ENCODE assay signal across 8 cellular contexts in genomic region chr6:41734666-41735426, GRCh38. TPM values are rescaled to one million over a fixed set of nuclear protein-coding genes. Genes with fewer than 3 reads are reported as not detected.
A peak's percentile ranks its signal among the peaks of the same experiment; 100 is the strongest.
DNase-seq lines count a peak whose midpoint lies in the region; ATAC-seq and TF ChIP-seq lines count a peak whose summit lies in the region.

No MANE protein-coding gene starts in this region.

- TF ChIP-seq CTCF in choroid plexus epithelial cell (conservative IDR thresholded peaks at IDR 0.05; ENCODE audit: low read depth, low read length) = no peak

- peak overlapping the region; percentile 42 for H3K27ac Mint-ChIP-seq in activated CD4-positive, alpha-beta T cell treated with anti-CD3 and anti-CD28 coated beads for 36 hours

- ATAC-seq in HG02885 (IDR thresholded peaks at IDR 0.05; ENCODE audit: poor library complexity, unreplicated experiment) = peak; percentile 26
- peak; percentile 42 for ATAC-seq in activated CD4-positive, alpha-beta T cell treated with anti-CD3 and anti-CD28 coated beads for 36 hours

- CTCF ChIA-PET in activated CD4-positive, alpha-beta T cell treated with anti-CD3 and anti-CD28 coated beads for 36 hours (lab: Charles Lee) = interaction anchor here (0.5 to 3.1 kb wide), 8 partner anchors 18 to 370 kb away, joined by 3 to 19 read pairs (median 4); partner anchors contain the start of gene TOMM6

- no peaks in the 10 kb centered on the region for H3K27me3 Mint-ChIP-seq in activated CD4-positive, alpha-beta T cell treated with anti-CD3 and anti-CD28 coated beads for 36 hours

- intact Hi-C loops in activated CD4-positive, alpha-beta T cell treated with anti-CD3 and anti-CD28 coated beads for 36 hours (cut with DNase I, micrococcal nuclease) = loop anchor here (1.0 to 2.0 kb wide), 10 partner anchors 29 to 828 kb away; partner anchors contain the start of genes TOMM6 (in 2 of the 2), BYSL (in 1 of the 2), FOXP4 (in 1 of the 2) and MED20 (in 1 of the 2)

- no peaks in the 10 kb centered on the region for H3K9me3 Mint-ChIP-seq in activated CD4-positive, alpha-beta T cell treated with anti-CD3 and anti-CD28 coated beads for 36 hours (ENCODE audit: low read depth)

- H3K4me3 Mint-ChIP-seq in activated CD4-positive, alpha-beta T cell treated with anti-CD3 and anti-CD28 coated beads for 36 hours = peak overlapping the region; percentile 74

- POLR2A ChIA-PET in activated CD4-positive, alpha-beta T cell treated with anti-CD3 and anti-CD28 coated beads for 36 hours (lab: Charles Lee) = interaction anchor here (0.8 to 1.3 kb wide), 2 partner anchors 19 to 52 kb away, joined by 4 read pairs; no protein-coding TSS in a partner anchor

- H3K36me3 Mint-ChIP-seq in activated CD4-positive, alpha-beta T cell treated with anti-CD3 and anti-CD28 coated beads for 36 hours (ENCODE audit: low read depth) = no peaks in the 10 kb centered on the region

- H3K4me1 Mint-ChIP-seq in activated CD4-positive, alpha-beta T cell treated with anti-CD3 and anti-CD28 coated beads for 36 hours = peaks cover 33% of the 10 kb centered on the region

- peak overlapping the region; percentile 64 for H3K4me3 ChIP-seq in choroid plexus epithelial cell (ENCODE audit: low read depth, low read length)

- DNase-seq in NCI-H1436 (lab: John Stamatoyannopoulos, UW) (peak; percentile 38), NCI-H1436 treated with DMSO at 0.1 percent for 48 hours (lab: John Stamatoyannopoulos, UW) (no peak), NCI-H2227 treated with DMSO at 0.1 percent for 48 hours (lab: John Stamatoyannopoulos, UW) (peak; percentile 26), choroid plexus epithelial cell (ENCODE audit: low read depth) (peak; percentile 84), kidney tubule cell (ENCODE audit: low spot score) (peak; percentile 68)
- DNase-seq in activated CD4-positive, alpha-beta T cell treated with anti-CD3 and anti-CD28 coated beads for 36 hours = peak; percentile 76
- DNase-seq in stimulated activated CD4-positive, alpha-beta T cell treated with anti-CD3 and anti-CD28 coated beads, Interleukin-15, amount 100 ng/mL, for 24 hours = peak; percentile 76

RNA-seq across cellular contexts. Expression of gene TFEB, which starts 0.6 kb away (rescaled TPM):
- 1 to 10 TPM; 8.5 to 9.2 TPM for total RNA-seq in activated CD4-positive, alpha-beta T cell treated with anti-CD3 and anti-CD28 coated beads for 36 hours

RNA-seq across cellular contexts. Expression of gene PGC, which starts 12.4 kb away (rescaled TPM):
- not detected for total RNA-seq in activated CD4-positive, alpha-beta T cell treated with anti-CD3 and anti-CD28 coated beads for 36 hours

RNA-seq across cellular contexts. Expression of gene FRS3, which starts 44.9 kb away (rescaled TPM):
- total RNA-seq in activated CD4-positive, alpha-beta T cell treated with anti-CD3 and anti-CD28 coated beads for 36 hours = 1 to 10 TPM; 4.8 to 5.6 TPM

RNA-seq across cellular contexts. Expression of gene PRICKLE4, which starts 45.7 kb away (rescaled TPM):
- total RNA-seq in activated CD4-positive, alpha-beta T cell treated with anti-CD3 and anti-CD28 coated beads for 36 hours = not detected

RNA-seq across cellular contexts. Expression of gene TOMM6, which starts 52.6 kb away (rescaled TPM):
- 100 to 1,000 TPM; 282 to 345 TPM for total RNA-seq in activated CD4-positive, alpha-beta T cell treated with anti-CD3 and anti-CD28 coated beads for 36 hours
